Comparison of ENCODE assay signal across 8 cellular contexts in genomic region chr2:27627963-27628766, GRCh38. TPM values are rescaled to one million over a fixed set of nuclear protein-coding genes. Genes with fewer than 3 reads are reported as not detected.
DNase-seq lines count a peak whose midpoint lies in the region; ATAC-seq and TF ChIP-seq lines count a peak whose summit lies in the region.

No MANE protein-coding gene starts in this region.

- peaks cover 19% of the 10 kb centered on the region for H3K4me1 ChIP-seq in body of pancreas
- peaks cover 13% of the 10 kb centered on the region for H3K4me1 ChIP-seq in stomach smooth muscle (ENCODE audit: control insufficient read depth, insufficient read depth, low read length)

- H3K4me3 ChIP-seq in LNCaP clone FGC (ENCODE audit: low read depth, low read length) (peak overlapping the region; percentile 99), body of pancreas (peak overlapping the region; percentile 86 to 90), stomach smooth muscle (ENCODE audit: low read length in 2 of 2) (peak overlapping the region; percentile 96 to 97)

- TF ChIP-seq POLR2A in body of pancreas (IDR thresholded peaks at IDR 0.05): no peak

- 2 to 9% methylated on average over 3 to 18 of the region's 21 CpGs for WGBS in body of pancreas, 2 donors

- H3K9ac ChIP-seq in stomach smooth muscle (ENCODE audit: low read length in 2 of 2): peak overlapping the region; percentile 86 to 95

- H3K27me3 ChIP-seq in body of pancreas: no peaks in the 10 kb centered on the region
- no peaks in the 10 kb centered on the region for H3K27me3 ChIP-seq in stomach smooth muscle (ENCODE audit: control insufficient read depth in 1 of 2, insufficient read depth in 2 of 2, low read length in 2 of 2)

- in situ Hi-C loops in GM13977 (cut with MboI; ENCODE audit: low pct_unique_long_range_greater_than_20kb, low sequenced_read_pairs, unreplicated experiment): no loop called here

- DNase-seq in ELR (ENCODE audit: low read depth) (peak; percentile 92), LNCaP clone FGC (ENCODE audit: low read depth) (no peak), body of pancreas (peak; percentile 16 to 37 (median 26)), kidney glomerular epithelial cell (lab: John Stamatoyannopoulos, UW) (peak; percentile 94), GM13977 (ENCODE audit: low spot score) (no peak), cerebellar cortex (ENCODE audit: low spot score) (no peak)

- intact Hi-C loops in body of pancreas (cut with DNase I): no loop called here

- H3K9me3 ChIP-seq in body of pancreas (no peaks in the 10 kb centered on the region), stomach smooth muscle (ENCODE audit: control insufficient read depth in 2 of 2, low read length in 2 of 2) (no peaks in the 10 kb centered on the region)

- TF ChIP-seq CTCF in LNCaP clone FGC (IDR thresholded peaks at IDR 0.05; ENCODE audit: control insufficient read depth, extremely low read depth, insufficient read depth): no peak
- TF ChIP-seq CTCF in body of pancreas (IDR thresholded peaks at IDR 0.05): no peak
- no peak for TF ChIP-seq CTCF in GM13977 (IDR thresholded peaks at IDR 0.05; ENCODE audit: extremely low read depth, insufficient read depth, missing control alignments)

- ATAC-seq in GM21737 (IDR thresholded peaks at IDR 0.05; ENCODE audit: unreplicated experiment) (peak; percentile 27), body of pancreas (peak; percentile 64)

- H3K27ac ChIP-seq in body of pancreas (peak overlapping the region in 3 of 4 donors; percentile 70 to 76 (median 71)), stomach smooth muscle (ENCODE audit: low read length) (peak overlapping the region; percentile 58)

- H3K36me3 ChIP-seq in body of pancreas (replicated peaks in 1 of 2; ENCODE audit: insufficient read depth in 1 of 2, low read depth in 2 of 2): peaks cover 0 to 8% of the 10 kb centered on the region in 2 donors
- H3K36me3 ChIP-seq in stomach smooth muscle (ENCODE audit: control insufficient read depth in 2 of 2, insufficient read depth in 2 of 2, low read length in 2 of 2): peaks cover 22 to 25% of the 10 kb centered on the region in 2 donors

RNA-seq across cellular contexts. Expression of gene CCDC121, which starts 0.6 kb away (rescaled TPM):
- total RNA-seq in body of pancreas: 1 to 10 TPM; 1.3 to 2.1 TPM

RNA-seq across cellular contexts. Expression of gene GPN1, which starts 0.7 kb away (rescaled TPM):
- 10 to 100 TPM in 1 of 2 donors, 1 to 10 TPM in 1; 9.9 to 17.9 TPM for total RNA-seq in body of pancreas

RNA-seq across cellular contexts. Expression of gene SUPT7L, which starts 35.2 kb away (rescaled TPM):
- 10 to 100 TPM; 18.4 to 29.3 TPM for total RNA-seq in body of pancreas

RNA-seq across cellular contexts. Expression of gene SLC4A1AP, which starts 35.5 kb away (rescaled TPM):
- 10 to 100 TPM; 15.6 to 22.4 TPM for total RNA-seq in body of pancreas

RNA-seq across cellular contexts. Expression of gene ZNF512, which starts 45.3 kb away (rescaled TPM):
- 10 to 100 TPM; 11.9 to 63.3 TPM for total RNA-seq in body of pancreas

Comparison
In these comparisons a context has a peak if more than half of its experiments do, and no peak if none do; other contexts are left out.
1. DNase-seq: peak in ELR (single experiment), body of pancreas (4 of 4) and kidney glomerular epithelial cell (single experiment); none in LNCaP clone FGC (single experiment), GM13977 (single experiment) and cerebellar cortex (single experiment).
2. Peak in every context shown above with its lines, with median percentiles within 50 percentile points of each other: H3K4me3 ChIP-seq.